15 cellular contexts compared by ENCODE assay signal in genomic region chr1:107327446-107327845, GRCh38.
"Had no signal": no experiment of that assay in that cellular context is flagged by ENCODE, and none has a peak within 500 bp of the region (broad histone marks: within the 10 kb centered on the region; RNA-seq: fewer than 3 reads in every experiment).

No MANE protein-coding gene starts in this region.

- H3K4me3 Mint-ChIP-seq: naive thymus-derived CD8-positive, alpha-beta T cell; stimulated activated naive B cell treated with anti-CD40 and anti-IgM and Interleukin-4, amounts not matched to agents 10 μg/mL and 1 μg/mL and 100 μg/mL, for 72 hours; stimulated activated naive CD8-positive, alpha-beta T cell treated with anti-CD3 and anti-CD28 coated beads, Interleukin-15, amount 100 ng/mL, for 72 hours had no signal

- DNase-seq: colonic mucosa; dermis blood vessel endothelial cell; erythroblast; foreskin melanocyte; heart right ventricle; hypothalamus; mucosa of descending colon; naive thymus-derived CD8-positive, alpha-beta T cell; stimulated activated CD4-positive, alpha-beta T cell treated with anti-CD3 and anti-CD28 coated beads, Interleukin-2, amount 100 ng/mL, for 24 hours; stimulated activated CD4-positive, alpha-beta T cell treated with anti-CD3 and anti-CD28 coated beads, Interleukin-4, amount 100 ng/mL, for 4 hours; stimulated activated naive B cell treated with anti-CD40 and anti-IgM and Interleukin-4, amounts not matched to agents 10 μg/mL and 1 μg/mL and 100 μg/mL, for 72 hours; stimulated activated naive CD8-positive, alpha-beta T cell treated with anti-CD3 and anti-CD28 coated beads, Interleukin-15, amount 100 ng/mL, for 72 hours had no signal

- H3K36me3 Mint-ChIP-seq: naive thymus-derived CD8-positive, alpha-beta T cell; stimulated activated naive B cell treated with anti-CD40 and anti-IgM and Interleukin-4, amounts not matched to agents 10 μg/mL and 1 μg/mL and 100 μg/mL, for 72 hours had no signal

- H3K9me3 Mint-ChIP-seq: stimulated activated naive B cell treated with anti-CD40 and anti-IgM and Interleukin-4, amounts not matched to agents 10 μg/mL and 1 μg/mL and 100 μg/mL, for 72 hours; stimulated activated naive CD8-positive, alpha-beta T cell treated with anti-CD3 and anti-CD28 coated beads, Interleukin-15, amount 100 ng/mL, for 72 hours had no signal

- H3K4me3 ChIP-seq: colonic mucosa, heart right ventricle, mucosa of descending colon, thoracic aorta had no signal

- H3K27ac ChIP-seq: colonic mucosa, heart right ventricle, neutrophil, thoracic aorta had no signal

- H3K27me3 ChIP-seq: colonic mucosa, heart right ventricle, neutrophil had no signal

- H3K27ac Mint-ChIP-seq: naive thymus-derived CD8-positive, alpha-beta T cell; stimulated activated naive B cell treated with anti-CD40 and anti-IgM and Interleukin-4, amounts not matched to agents 10 μg/mL and 1 μg/mL and 100 μg/mL, for 72 hours; stimulated activated naive CD8-positive, alpha-beta T cell treated with anti-CD3 and anti-CD28 coated beads, Interleukin-15, amount 100 ng/mL, for 72 hours had no signal

- H3K9me3 ChIP-seq: colonic mucosa, heart right ventricle, mucosa of descending colon, neutrophil, thoracic aorta had no signal

- H3K4me1 ChIP-seq: colonic mucosa, heart right ventricle had no signal

- FAIRE-seq: islet of Langerhans had no signal

- H3K27me3 Mint-ChIP-seq: stimulated activated naive CD8-positive, alpha-beta T cell treated with anti-CD3 and anti-CD28 coated beads, Interleukin-15, amount 100 ng/mL, for 72 hours had no signal

- H3K4me1 Mint-ChIP-seq: naive thymus-derived CD8-positive, alpha-beta T cell; stimulated activated naive B cell treated with anti-CD40 and anti-IgM and Interleukin-4, amounts not matched to agents 10 μg/mL and 1 μg/mL and 100 μg/mL, for 72 hours; stimulated activated naive CD8-positive, alpha-beta T cell treated with anti-CD3 and anti-CD28 coated beads, Interleukin-15, amount 100 ng/mL, for 72 hours had no signal

- H3K36me3 ChIP-seq: colonic mucosa, heart right ventricle, neutrophil, thoracic aorta had no signal
